Comparison of ENCODE assay signal across 16 cellular contexts in genomic region chr10:30877111-30877510, GRCh38.
"Had no signal": no experiment of that assay in that cellular context is flagged by ENCODE, and none has a peak within 500 bp of the region (broad histone marks: within the 10 kb centered on the region; RNA-seq: fewer than 3 reads in every experiment).

No MANE protein-coding gene starts in this region.

- H3K27ac Mint-ChIP-seq: activated naive CD4-positive, alpha-beta T cell treated with anti-CD3 and anti-CD28 coated beads, Interleukin-2, amount 50 U/mL, for 72 hours; activated T-cell treated with anti-CD3 and anti-CD28 coated beads, Interleukin-2, amount 50 U/mL, for 72 hours; effector memory CD8-positive, alpha-beta T cell; nephron progenitor cell had no signal

- H3K9me3 Mint-ChIP-seq: activated naive CD4-positive, alpha-beta T cell treated with anti-CD3 and anti-CD28 coated beads, Interleukin-2, amount 50 U/mL, for 72 hours; activated T-cell treated with anti-CD3 and anti-CD28 coated beads, Interleukin-2, amount 50 U/mL, for 72 hours; effector memory CD8-positive, alpha-beta T cell; nephron progenitor cell had no signal

- H3K36me3 Mint-ChIP-seq: activated naive CD4-positive, alpha-beta T cell treated with anti-CD3 and anti-CD28 coated beads, Interleukin-2, amount 50 U/mL, for 72 hours had no signal

- H3K4me3 Mint-ChIP-seq: activated T-cell treated with anti-CD3 and anti-CD28 coated beads, Interleukin-2, amount 50 U/mL, for 72 hours; effector memory CD8-positive, alpha-beta T cell; nephron progenitor cell had no signal

- DNase-seq: activated CD4-positive, CD25-positive, alpha-beta regulatory T cell treated with anti-CD3 and anti-CD28 coated beads, Interleukin-2, amount 50 U/mL, for 72 hours; activated gamma-delta T cell; activated T-cell treated with anti-CD3 and anti-CD28 coated beads, Interleukin-2, amount 50 U/mL, for 72 hours; amniotic stem cell; effector memory CD8-positive, alpha-beta T cell; heart left ventricle; left lung; midbrain; nephron progenitor cell; nucleus accumbens; retina; stimulated activated naive CD4-positive, alpha-beta T cell; substantia nigra had no signal

- ATAC-seq: activated naive CD4-positive, alpha-beta T cell treated with anti-CD3 and anti-CD28 coated beads, Interleukin-2, amount 50 U/mL, for 72 hours; activated T-cell treated with anti-CD3 and anti-CD28 coated beads, Interleukin-2, amount 50 U/mL, for 72 hours; effector memory CD8-positive, alpha-beta T cell; gastroesophageal sphincter; heart left ventricle; left lung had no signal

- H3K27me3 Mint-ChIP-seq: effector memory CD8-positive, alpha-beta T cell had no signal

- H3K4me3 ChIP-seq: gastroesophageal sphincter, heart left ventricle, left lung, tibial nerve had no signal

- H3K4me1 Mint-ChIP-seq: nephron progenitor cell had no signal
